ENCODE assay signal across 26 cellular contexts in genomic region chr1:211894312-211894711, GRCh38.
DNase-seq lines count a peak whose midpoint lies in the region; ATAC-seq, FAIRE-seq and TF ChIP-seq lines count a peak whose summit lies in the region.
"Had no signal": no experiment of that assay in that cellular context is flagged by ENCODE, and none has a peak within 500 bp of the region (broad histone marks: within the 10 kb centered on the region; RNA-seq: fewer than 3 reads in every experiment).

No MANE protein-coding gene starts in this region.

- H3K79me2 ChIP-seq in K562 (ENCODE audit: control insufficient read depth, insufficient read depth, low read length) (no peaks in the 10 kb centered on the region), hepatocyte (no peaks in the 10 kb centered on the region), HepG2 (ENCODE audit: insufficient read depth, low read length) (no peaks in the 10 kb centered on the region)

- H3K27ac ChIP-seq in IMR-90 (ENCODE audit: insufficient read depth, low read length), result no peak overlapping the region
- no peak overlapping the region for H3K27ac ChIP-seq in K562 (ENCODE audit: extremely low read depth, low read depth, low read length)
- peak overlapping the region; percentile 71 for H3K27ac ChIP-seq in hepatocyte
- H3K27ac ChIP-seq in HepG2 (ENCODE audit: extremely low read length, insufficient read depth, low read length), result no peak overlapping the region
- no peak overlapping the region for H3K27ac ChIP-seq in sigmoid colon
- no peak overlapping the region for H3K27ac ChIP-seq in WERI-Rb-1
- H3K27ac ChIP-seq: BLaER1 had no signal

- BruUV-seq in IMR-90 (replicated peaks; lab: Mats Ljungman, UMichigan) (no TSS peak), K562 (replicated peaks; lab: Mats Ljungman, UMichigan) (no TSS peak), HepG2 (replicated peaks; lab: Mats Ljungman, UMichigan) (no TSS peak)

- no peaks in the 10 kb centered on the region for H3K9me1 ChIP-seq in IMR-90 (ENCODE audit: insufficient read depth, low read length)
- H3K9me1 ChIP-seq in K562 (ENCODE audit: control insufficient read depth, insufficient read depth, low read length), result no peaks in the 10 kb centered on the region

- no peak overlapping the region for H3K4me2 ChIP-seq in IMR-90 (ENCODE audit: low read depth, low read length)
- no peak overlapping the region for H3K4me2 ChIP-seq in K562 (ENCODE audit: insufficient read depth, low read length)
- no peak overlapping the region for H3K4me2 ChIP-seq in hepatocyte
- H3K4me2 ChIP-seq in HepG2 (ENCODE audit: low read depth, low read length), result 0 out of 2 replicates have a peak overlapping the region, but pooled peaks have one; percentile 18
- H3K4me2 ChIP-seq: BLaER1 had no signal

- TF ChIP-seq EP300 in K562 (IDR thresholded peaks at IDR 0.05; ENCODE audit: low read length), result no peak
- no peak for TF ChIP-seq EP300 in HepG2 (IDR thresholded peaks at IDR 0.05; ENCODE audit: low read depth in 2 of 2, low read length in 2 of 2)
- no peak for TF ChIP-seq EP300 in HepG2 (CRISPR knock-in tag; IDR thresholded peaks at IDR 0.05; ENCODE audit: borderline replicate concordance)
- TF ChIP-seq EP300 in sigmoid colon (IDR thresholded peaks at IDR 0.05), result no peak

- H2BK120ac ChIP-seq in IMR-90 (ENCODE audit: low read depth, low read length), result no peak overlapping the region

- no peak overlapping the region for H4K8ac ChIP-seq in IMR-90 (ENCODE audit: low read depth in 2 of 2, low read length in 2 of 2)

- ATAC-seq in IMR-90 (ENCODE audit: low read depth) (no peak), K562 (no peak), HepG2 (no peak)
- ATAC-seq: A549, GM12878 had no signal

- no peak overlapping the region for H2AFZ ChIP-seq in IMR-90 (replicated peaks; ENCODE audit: low read length, poor library complexity)
- H2AFZ ChIP-seq in K562 (ENCODE audit: low read depth, low read length), result no peak overlapping the region
- H2AFZ ChIP-seq in hepatocyte, result no peak overlapping the region
- no peak overlapping the region for H2AFZ ChIP-seq in HepG2 (ENCODE audit: low read length)

- no peaks in the 10 kb centered on the region for H3K4me1 ChIP-seq in IMR-90 (ENCODE audit: control insufficient read depth, insufficient read depth, low read length)
- peaks cover 0 to 4% of the 10 kb centered on the region in 2 experiments; a peak in 2 of 5 replicates for H3K4me1 ChIP-seq in K562 (replicated peaks in 1 of 2; ENCODE audit: control insufficient read depth in 2 of 2, insufficient read depth in 2 of 2, low read length in 2 of 2)
- H3K4me1 ChIP-seq in hepatocyte (ENCODE audit: insufficient read depth), result peaks cover 6% of the 10 kb centered on the region
- H3K4me1 ChIP-seq in HepG2 (ENCODE audit: insufficient read depth, low read length), result peaks cover 76% of the 10 kb centered on the region
- no peaks in the 10 kb centered on the region for H3K4me1 ChIP-seq in sigmoid colon
- H3K4me1 ChIP-seq: BE2C, BLaER1 had no signal

- no peaks in the 10 kb centered on the region for H4K20me1 ChIP-seq in IMR-90 (ENCODE audit: insufficient read depth, low read length)
- H4K20me1 ChIP-seq in K562 (replicated peaks; ENCODE audit: control insufficient read depth, insufficient read depth, low read length), result no peaks in the 10 kb centered on the region
- no peaks in the 10 kb centered on the region for H4K20me1 ChIP-seq in hepatocyte (ENCODE audit: insufficient read depth, poor library complexity, severe bottlenecking)
- H4K20me1 ChIP-seq in HepG2 (ENCODE audit: insufficient read depth, low read length), result no peaks in the 10 kb centered on the region
- H4K20me1 ChIP-seq: BLaER1 had no signal

- peaks cover 12% of the 10 kb centered on the region for H3K27me3 ChIP-seq in IMR-90 (ENCODE audit: control insufficient read depth, insufficient read depth, low read length)
- H3K27me3 ChIP-seq in K562 (ENCODE audit: control insufficient read depth in 2 of 2, insufficient read depth in 2 of 2, low read length in 2 of 2), result peaks cover 3 to 4% of the 10 kb centered on the region in 2 experiments; a peak in 1 of 5 replicates
- no peaks in the 10 kb centered on the region for H3K27me3 ChIP-seq in hepatocyte
- no peaks in the 10 kb centered on the region for H3K27me3 ChIP-seq in HepG2 (ENCODE audit: control insufficient read depth in 1 of 2, insufficient read depth in 2 of 2, low read length in 2 of 2)
- no peaks in the 10 kb centered on the region for H3K27me3 ChIP-seq in sigmoid colon
- no peaks in the 10 kb centered on the region for H3K27me3 ChIP-seq in WERI-Rb-1 (ENCODE audit: insufficient read depth, low read depth, severe bottlenecking)
- H3K27me3 ChIP-seq: BE2C, BLaER1 had no signal

- no peak overlapping the region for H2BK20ac ChIP-seq in IMR-90 (ENCODE audit: low read depth, low read length)

- H3K9ac ChIP-seq in IMR-90 (ENCODE audit: low read depth, low read length) (no peak overlapping the region), K562 (ENCODE audit: insufficient read depth in 1 of 2, low read depth in 2 of 2, low read length in 2 of 2) (no peak overlapping the region), HepG2 (ENCODE audit: insufficient read depth, low read depth, low read length) (no peak overlapping the region)
- H3K9ac ChIP-seq: BLaER1 had no signal

- H3K4me3 ChIP-seq in IMR-90 (ENCODE audit: insufficient read depth, low read depth, low read length) (no peak overlapping the region), K562 (no peak overlapping the region), hepatocyte (no peak overlapping the region), HepG2 (replicated peaks in 1 of 3; ENCODE audit: insufficient read depth in 1 of 3, low read depth in 2 of 3, low read length in 3 of 3) (no peak overlapping the region), sigmoid colon (no peak overlapping the region), WERI-Rb-1 (ENCODE audit: low read depth, low read length) (no peak overlapping the region)
- H3K4me3 ChIP-seq: A549, BLaER1, GM12878 had no signal

- TF ChIP-seq POLR2A in IMR-90 (IDR thresholded peaks at IDR 0.05; ENCODE audit: low read depth, low read length) (no peak), K562 (conservative IDR thresholded peaks at IDR 0.05) (no peak), HepG2 (IDR thresholded peaks at IDR 0.05; ENCODE audit: insufficient read depth in 1 of 2, low read depth in 2 of 2, low read length in 2 of 2) (no peak), sigmoid colon (IDR thresholded peaks at IDR 0.05) (no peak)

- no peak overlapping the region for H4K91ac ChIP-seq in IMR-90 (ENCODE audit: insufficient read depth, low read depth, low read length)

- no peak overlapping the region for H3K4ac ChIP-seq in IMR-90 (ENCODE audit: low read depth, low read length)

- H3K36me3 ChIP-seq in IMR-90 (ENCODE audit: control insufficient read depth, insufficient read depth, low read length) (no peaks in the 10 kb centered on the region), K562 (ENCODE audit: control insufficient read depth, insufficient read depth, low read length) (no peaks in the 10 kb centered on the region), hepatocyte (replicated peaks; ENCODE audit: insufficient read depth, low read depth) (no peaks in the 10 kb centered on the region), HepG2 (replicated peaks in 1 of 2; ENCODE audit: control insufficient read depth in 1 of 2, insufficient read depth in 2 of 2, low read length in 2 of 2) (no peaks in the 10 kb centered on the region), sigmoid colon (no peaks in the 10 kb centered on the region), WERI-Rb-1 (no peaks in the 10 kb centered on the region)
- H3K36me3 ChIP-seq: BE2C, BLaER1 had no signal

- TF ChIP-seq RAD21 in IMR-90 (IDR thresholded peaks at IDR 0.05; ENCODE audit: low read length), result no peak
- no peak for TF ChIP-seq RAD21 in K562 (CRISPR knock-in tag; conservative IDR thresholded peaks at IDR 0.05 in 1 of 2, IDR thresholded peaks at IDR 0.05 in 1 of 2)
- no peak for TF ChIP-seq RAD21 in HepG2 (CRISPR knock-in tag; IDR thresholded peaks at IDR 0.05)

- no peak overlapping the region for H4K5ac ChIP-seq in IMR-90 (ENCODE audit: low read depth, low read length)

- H2AK9ac ChIP-seq in IMR-90 (replicated peaks; ENCODE audit: low read depth, low read length, poor library complexity), result no peak overlapping the region

- no peak overlapping the region for H3K14ac ChIP-seq in IMR-90 (replicated peaks; ENCODE audit: low read depth, low read length)

- no CpG with 5 or more reads among the region's 5 CpGs for WGBS in IMR-90 (ENCODE audit: extremely low coverage in 2 of 2, insufficient read length in 1 of 2), 2 experiments
- 1% methylated on average over 5 of the region's 5 CpGs for WGBS in K562 (ENCODE audit: insufficient coverage, low coverage, missing lambda C conversion rate)
- 88% methylated on average over 5 of the region's 5 CpGs for WGBS in hepatocyte (ENCODE audit: low lambda C conversion rate, missing lambda C conversion rate)
- WGBS in HepG2 (ENCODE audit: low lambda C conversion rate), result 35% methylated on average over 5 of the region's 5 CpGs
- WGBS in sigmoid colon, 2 donors, result 90 to 93% methylated on average over 5 of the region's 5 CpGs

- in situ Hi-C loops in IMR-90 (cut with MboI; ENCODE audit: low sequenced_read_pairs) (no loop called here), K562 (cut with MboI) (no loop called here), HepG2 (cut with HindIII; ENCODE audit: extremely low pct_ligation_motif_present, low pct_unique_long_range_greater_than_20kb) (no loop called here)

- no peaks in the 10 kb centered on the region for H3K9me2 ChIP-seq in hepatocyte (replicated peaks; ENCODE audit: insufficient read depth)

- FAIRE-seq in K562 (lab: Jason Lieb, UNC) (no peak), HepG2 (lab: Jason Lieb, UNC) (peak; percentile 23)
- FAIRE-seq: A549, GM12878, GM12892, GM18507 had no signal

- no peak overlapping the region for H3K23ac ChIP-seq in IMR-90 (ENCODE audit: low read depth, low read length)

- H2BK15ac ChIP-seq in IMR-90 (ENCODE audit: low read depth, low read length), result no peak overlapping the region

- DNase-seq in IMR-90 (no peak), K562 (ENCODE audit: extremely low read depth in 1 of 4, low spot score in 3 of 4) (no peak), hepatocyte (ENCODE audit: low spot score) (no peak), HepG2 (ENCODE audit: low spot score) (no peak), HuH-7 (ENCODE audit: low spot score) (no peak), sigmoid colon (no peak), WERI-Rb-1 (no peak), AG08396 (ENCODE audit: low spot score) (no peak)
- DNase-seq: BE2C; C1 segment of cervical spinal cord; CD4-positive, alpha-beta memory T cell; CD4-positive, CD25-positive, alpha-beta regulatory T cell; CD8-positive, alpha-beta memory T cell; COR-L47; DMS 273 treated with DMSO at 0.1 percent for 48 hours; DMS153; DMS53; DMS79; DND-41; EL; GDM1 had no signal

- no peak overlapping the region for H2BK5ac ChIP-seq in IMR-90 (ENCODE audit: low read depth, low read length, poor library complexity, severe bottlenecking)

- H2AK5ac ChIP-seq in IMR-90 (ENCODE audit: low read depth, low read length), result no peak overlapping the region

- CTCF ChIA-PET in IMR-90 (lab: Yijun Ruan, JAX), result interaction anchor here (1.2 kb wide), 1 partner anchor 10 kb away, joined by 3 read pairs; no protein-coding TSS in a partner anchor
- CTCF ChIA-PET in K562 (lab: Yijun Ruan, JAX; ENCODE audit: low intra/inter-chr PET ratio), result no interaction called here
- CTCF ChIA-PET in HepG2 (lab: Yijun Ruan, JAX; ENCODE audit: low intra/inter-chr PET ratio, low total read pairs), result no interaction called here

- no peaks in the 10 kb centered on the region for H3K9me3 ChIP-seq in IMR-90 (ENCODE audit: control insufficient read depth, insufficient read depth, low read length)
- H3K9me3 ChIP-seq in K562 (replicated peaks; ENCODE audit: control insufficient read depth, insufficient read depth, low read depth, low read length), result no peaks in the 10 kb centered on the region
- H3K9me3 ChIP-seq in hepatocyte (ENCODE audit: low read depth), result no peaks in the 10 kb centered on the region
- H3K9me3 ChIP-seq in HepG2 (ENCODE audit: low read length), result no peaks in the 10 kb centered on the region
- H3K9me3 ChIP-seq in sigmoid colon, result no peaks in the 10 kb centered on the region
- H3K9me3 ChIP-seq in WERI-Rb-1 (ENCODE audit: severe bottlenecking), result peaks cover 4% of the 10 kb centered on the region
- H3K9me3 ChIP-seq: A549, BE2C had no signal

- no peak overlapping the region for H3K18ac ChIP-seq in IMR-90 (ENCODE audit: low read depth, low read length)

- POLR2A ChIA-PET in IMR-90 (lab: Charles Lee; ENCODE audit: unreplicated experiment), result no interaction called here
- POLR2A ChIA-PET in K562 (lab: Yijun Ruan, JAX), result interaction anchor here (0.6 to 0.7 kb wide), 2 partner anchors 8 to 140 kb away, joined by 3 read pairs; no protein-coding TSS in a partner anchor
- POLR2A ChIA-PET in HepG2 (lab: Yijun Ruan, JAX), result interaction anchor here (0.9 kb wide), 1 partner anchor 16 kb away, joined by 3 read pairs; no protein-coding TSS in a partner anchor

- no peak for TF ChIP-seq CTCF in IMR-90 (conservative IDR thresholded peaks at IDR 0.05; ENCODE audit: low read depth, low read length)
- no peak for TF ChIP-seq CTCF in K562 (IDR thresholded peaks at IDR 0.05 in 2 of 3, conservative IDR thresholded peaks at IDR 0.05 in 1 of 3; ENCODE audit: insufficient read depth in 2 of 3, low read depth in 1 of 3, low read length in 3 of 3)
- TF ChIP-seq CTCF in hepatocyte (IDR thresholded peaks at IDR 0.05; ENCODE audit: poor library complexity), result no peak
- TF ChIP-seq CTCF in HepG2 (CRISPR knock-in tag; IDR thresholded peaks at IDR 0.05), result no peak
- no peak for TF ChIP-seq CTCF in sigmoid colon (IDR thresholded peaks at IDR 0.05)
- no peak for TF ChIP-seq CTCF in WERI-Rb-1 (IDR thresholded peaks at IDR 0.05; ENCODE audit: low read depth, low read length)

- intact Hi-C loops in IMR-90 (cut with micrococcal nuclease) (no loop called here), K562 (cut with micrococcal nuclease) (no loop called here), HepG2 (cut with micrococcal nuclease; ENCODE audit: unreplicated experiment) (loop anchor here (2.0 kb wide), 1 partner anchor 16 kb away; no protein-coding TSS in a partner anchor), sigmoid colon (cut with DNase I) (no loop called here)

- no peaks in the 10 kb centered on the region for H3K79me1 ChIP-seq in IMR-90 (ENCODE audit: low read depth in 1 of 2, low read length in 2 of 2)

- dilution Hi-C loops in IMR-90 (cut with HindIII; ENCODE audit: low sequenced_read_pairs, unreplicated experiment), result no loop called here

- no peak overlapping the region for H3K56ac ChIP-seq in IMR-90 (ENCODE audit: extremely low read depth, insufficient read depth, low read length)
